In genomic region chr19:1063030-1063908, GRCh38 we compare ENCODE assay signal across 1 cellular context.
TF ChIP-seq lines count a peak whose summit lies in the region.

No MANE protein-coding gene starts in this region.

TF ChIP-seq in GM12878, 131 proteins besides CTCF, POLR2A, EP300 and RAD21:
- TF ChIP-seq SP1 (IDR thresholded peaks at IDR 0.05; ENCODE audit: low read depth, low read length): peak; percentile 59
- no peak for TF ChIP-seq ZNF24 (IDR thresholded peaks at IDR 0.05)
- TF ChIP-seq PKNOX1 (IDR thresholded peaks at IDR 0.05): 0 out of 2 replicates have a peak, but pooled peaks have one; percentile 14
- no peak for TF ChIP-seq ASH2L (IDR thresholded peaks at IDR 0.05; ENCODE audit: borderline replicate concordance, low read depth)
